In genomic region chr5:151568036-151568435, GRCh38 we compare ENCODE assay signal across 30 cellular contexts. TPM values are rescaled to one million over a fixed set of nuclear protein-coding genes. Genes with fewer than 3 reads are reported as not detected.
"Had no signal": no experiment of that assay in that cellular context is flagged by ENCODE, and none has a peak within 500 bp of the region (broad histone marks: within the 10 kb centered on the region; RNA-seq: fewer than 3 reads in every experiment).

No MANE protein-coding gene starts in this region.

- H3K27me3 ChIP-seq: ascending aorta, breast epithelium, esophagus squamous epithelium had no signal

- H3K27ac Mint-ChIP-seq: activated B cell treated with CpG ODN at 0.5 μM for 24 hours; activated CD8-positive, alpha-beta T cell treated with anti-CD3 and anti-CD28 coated beads for 36 hours; activated naive CD4-positive, alpha-beta T cell treated with anti-CD3 and anti-CD28 coated beads for 36 hours; activated naive CD4-positive, alpha-beta T cell treated with anti-CD3 and anti-CD28 coated beads, Interleukin-2, amount 50 U/mL, for 24 hours; activated naive CD8-positive, alpha-beta T cell treated with anti-CD3 and anti-CD28 coated beads, Interleukin-2, amount 10 ng/mL, durations not matched to agents 7 days and 5 days; activated T-helper 17 cell treated with anti-CD3 and anti-CD28 coated beads, Interleukin-2, amount 50 U/mL, for 72 hours; brain; dendritic cell treated with granulocyte-macrophage colony-stimulating factor and Interleukin-4, amounts not matched to agents 40 ng/mL and 50 ng/mL, for 4 days; T-helper 17 cell; T-helper 2 cell treated with Interferon-gamma antibody and Interleukin-4, amounts not matched to agents 5 μg/mL and 100 μg/mL, for 36 hours had no signal

- H3K27me3 Mint-ChIP-seq: activated CD8-positive, alpha-beta T cell treated with anti-CD3 and anti-CD28 coated beads for 36 hours; activated naive CD4-positive, alpha-beta T cell treated with anti-CD3 and anti-CD28 coated beads, Interleukin-2, amount 50 U/mL, for 24 hours had no signal

- H3K4me1 ChIP-seq: ascending aorta, gastroesophageal sphincter had no signal

- H3K9me3 ChIP-seq: ascending aorta, breast epithelium, esophagus squamous epithelium, gastroesophageal sphincter had no signal

- H3K36me3 Mint-ChIP-seq: activated naive CD4-positive, alpha-beta T cell treated with anti-CD3 and anti-CD28 coated beads, Interleukin-2, amount 50 U/mL, for 24 hours; activated naive CD8-positive, alpha-beta T cell treated with anti-CD3 and anti-CD28 coated beads, Interleukin-2, amount 10 ng/mL, durations not matched to agents 7 days and 5 days; brain had no signal

- H3K36me3 ChIP-seq: ascending aorta, breast epithelium, gastroesophageal sphincter, WERI-Rb-1 had no signal

- H3K4me3 ChIP-seq: ascending aorta, breast epithelium, coronary artery, dorsolateral prefrontal cortex, esophagus squamous epithelium, gastroesophageal sphincter had no signal

- H3K4me3 Mint-ChIP-seq: activated B cell treated with CpG ODN at 0.5 μM for 24 hours; activated CD8-positive, alpha-beta T cell treated with anti-CD3 and anti-CD28 coated beads for 36 hours; activated naive CD4-positive, alpha-beta T cell treated with anti-CD3 and anti-CD28 coated beads for 36 hours; activated naive CD4-positive, alpha-beta T cell treated with anti-CD3 and anti-CD28 coated beads, Interleukin-2, amount 50 U/mL, for 24 hours; activated naive CD8-positive, alpha-beta T cell treated with anti-CD3 and anti-CD28 coated beads, Interleukin-2, amount 10 ng/mL, durations not matched to agents 7 days and 5 days; activated T-cell treated with anti-CD3 and anti-CD28 coated beads, Interleukin-2, amount 50 U/mL, for 4 hours; activated T-helper 17 cell treated with anti-CD3 and anti-CD28 coated beads, Interleukin-2, amount 50 U/mL, for 72 hours; brain; central memory CD8-positive, alpha-beta T cell; dendritic cell treated with granulocyte-macrophage colony-stimulating factor and Interleukin-4, amounts not matched to agents 40 ng/mL and 50 ng/mL, for 4 days; T-helper 17 cell; T-helper 2 cell treated with Interferon-gamma antibody and Interleukin-4, amounts not matched to agents 5 μg/mL and 100 μg/mL, for 36 hours had no signal

- DNase-seq: activated B cell treated with CpG ODN at 0.5 μM for 24 hours; activated CD4-positive, alpha-beta T cell treated with anti-CD3 and anti-CD28 coated beads for 48 hours; activated CD4-positive, alpha-beta T cell treated with anti-CD3 and anti-CD28 coated beads, Interleukin-2, amount 50 U/mL, for 1 hour; activated CD4-positive, alpha-beta T cell treated with anti-CD3 and anti-CD28 coated beads, Interleukin-2, amount 50 U/mL, for 48 hours; activated CD8-positive, alpha-beta memory T cell treated with anti-CD3 and anti-CD28 coated beads for 24 hours; activated CD8-positive, alpha-beta T cell treated with anti-CD3 and anti-CD28 coated beads for 36 hours; activated effector memory CD4-positive, alpha-beta T cell treated with Interleukin-2 at 50 U/mL for 16 hours; activated naive CD4-positive, alpha-beta T cell treated with anti-CD3 and anti-CD28 coated beads for 36 hours; activated naive CD8-positive, alpha-beta T cell treated with anti-CD3 and anti-CD28 coated beads, Interleukin-2, amount 10 ng/mL, durations not matched to agents 7 days and 5 days; activated T-cell treated with anti-CD3 and anti-CD28 coated beads, Interleukin-2, amount 50 U/mL, for 4 hours; dorsolateral prefrontal cortex; effector memory CD4-positive, alpha-beta T cell; esophagus squamous epithelium; foreskin melanocyte; T-helper 1 cell; T-helper 17 cell; T1000; WERI-Rb-1 had no signal

- H3K9me3 Mint-ChIP-seq: activated B cell treated with CpG ODN at 0.5 μM for 24 hours; activated CD8-positive, alpha-beta T cell treated with anti-CD3 and anti-CD28 coated beads for 36 hours; activated naive CD4-positive, alpha-beta T cell treated with anti-CD3 and anti-CD28 coated beads for 36 hours; activated naive CD4-positive, alpha-beta T cell treated with anti-CD3 and anti-CD28 coated beads, Interleukin-2, amount 50 U/mL, for 24 hours; activated naive CD8-positive, alpha-beta T cell treated with anti-CD3 and anti-CD28 coated beads, Interleukin-2, amount 10 ng/mL, durations not matched to agents 7 days and 5 days; activated T-cell treated with anti-CD3 and anti-CD28 coated beads, Interleukin-2, amount 50 U/mL, for 4 hours; activated T-helper 17 cell treated with anti-CD3 and anti-CD28 coated beads, Interleukin-2, amount 50 U/mL, for 72 hours; central memory CD8-positive, alpha-beta T cell; dendritic cell treated with granulocyte-macrophage colony-stimulating factor and Interleukin-4, amounts not matched to agents 40 ng/mL and 50 ng/mL, for 4 days; T-helper 2 cell treated with Interferon-gamma antibody and Interleukin-4, amounts not matched to agents 5 μg/mL and 100 μg/mL, for 36 hours had no signal

- H3K27ac ChIP-seq: ascending aorta, coronary artery, dorsolateral prefrontal cortex, gastroesophageal sphincter, WERI-Rb-1 had no signal

- ATAC-seq: activated CD4-positive, CD25-positive, alpha-beta regulatory T cell treated with anti-CD3 and anti-CD28 coated beads, Interleukin-2, amount 50 U/mL, for 24 hours; activated CD8-positive, alpha-beta T cell treated with anti-CD3 and anti-CD28 coated beads for 36 hours; activated T-cell treated with anti-CD3 and anti-CD28 coated beads, Interleukin-2, amount 50 U/mL, for 4 hours; activated T-helper 17 cell treated with anti-CD3 and anti-CD28 coated beads, Interleukin-2, amount 50 U/mL, for 72 hours; gastroesophageal sphincter; T-helper 17 cell had no signal

- H3K4me1 Mint-ChIP-seq: activated naive CD4-positive, alpha-beta T cell treated with anti-CD3 and anti-CD28 coated beads, Interleukin-2, amount 50 U/mL, for 24 hours; activated naive CD8-positive, alpha-beta T cell treated with anti-CD3 and anti-CD28 coated beads, Interleukin-2, amount 10 ng/mL, durations not matched to agents 7 days and 5 days; activated T-helper 17 cell treated with anti-CD3 and anti-CD28 coated beads, Interleukin-2, amount 50 U/mL, for 72 hours; brain; central memory CD8-positive, alpha-beta T cell; T-helper 17 cell had no signal

RNA-seq across cellular contexts. Expression of gene FAT2, which starts 23.1 kb away (rescaled TPM):
- total RNA-seq: activated CD8-positive, alpha-beta T cell treated with anti-CD3 and anti-CD28 coated beads for 36 hours; activated naive CD4-positive, alpha-beta T cell treated with anti-CD3 and anti-CD28 coated beads for 36 hours; activated naive CD8-positive, alpha-beta T cell treated with anti-CD3 and anti-CD28 coated beads, Interleukin-2, amount 10 ng/mL, durations not matched to agents 7 days and 5 days; activated T-cell treated with anti-CD3 and anti-CD28 coated beads, Interleukin-2, amount 50 U/mL, for 4 hours; activated T-helper 17 cell treated with anti-CD3 and anti-CD28 coated beads, Interleukin-2, amount 50 U/mL, for 72 hours; ascending aorta; T-helper 17 cell had no signal
- polyA plus RNA-seq: fibroblast of lung had no signal
